In genomic region chr2:100289020-100289419, GRCh38 we compare ENCODE assay signal across 16 cellular contexts. TPM values are rescaled to one million over a fixed set of nuclear protein-coding genes. Genes with fewer than 3 reads are reported as not detected.
"Had no signal": no experiment of that assay in that cellular context is flagged by ENCODE, and none has a peak within 500 bp of the region (broad histone marks: within the 10 kb centered on the region; RNA-seq: fewer than 3 reads in every experiment).

No MANE protein-coding gene starts in this region.

- H3K4me3 Mint-ChIP-seq: activated naive CD8-positive, alpha-beta T cell; activated T-cell treated with anti-CD3 and anti-CD28 coated beads, Interleukin-2, amount 50 U/mL, for 24 hours; brain; central memory CD8-positive, alpha-beta T cell; effector memory CD8-positive, alpha-beta T cell; mesothelial cell of epicardium; neural crest cell had no signal

- ATAC-seq: effector memory CD8-positive, alpha-beta T cell; pancreas had no signal

- H3K9me3 Mint-ChIP-seq: activated T-cell treated with anti-CD3 and anti-CD28 coated beads, Interleukin-2, amount 50 U/mL, for 24 hours; brain; central memory CD8-positive, alpha-beta T cell; effector memory CD8-positive, alpha-beta T cell; mesothelial cell of epicardium; neural crest cell had no signal

- H3K27ac ChIP-seq: pancreas, WERI-Rb-1 had no signal

- H3K27ac Mint-ChIP-seq: activated naive CD8-positive, alpha-beta T cell; activated T-cell treated with anti-CD3 and anti-CD28 coated beads, Interleukin-2, amount 50 U/mL, for 24 hours; effector memory CD8-positive, alpha-beta T cell; mesothelial cell of epicardium had no signal

- H3K4me3 ChIP-seq: pancreas had no signal

- H3K36me3 ChIP-seq: WERI-Rb-1 had no signal

- H3K27me3 ChIP-seq: pancreas had no signal

- H3K27me3 Mint-ChIP-seq: brain had no signal

- DNase-seq: activated CD4-positive, alpha-beta T cell treated with anti-CD3 and anti-CD28 coated beads for 48 hours; activated gamma-delta T cell; activated T-cell treated with anti-CD3 and anti-CD28 coated beads, Interleukin-2, amount 50 U/mL, for 24 hours; amygdala; effector memory CD8-positive, alpha-beta T cell; kidney; pancreas; stimulated activated CD4-positive, alpha-beta T cell treated with anti-CD3 and anti-CD28 coated beads, Interleukin-15, amount 100 ng/mL, for 24 hours; stimulated activated CD4-positive, alpha-beta T cell treated with anti-CD3 and anti-CD28 coated beads, Interleukin-4, amount 100 ng/mL, for 4 hours; WERI-Rb-1 had no signal

- H3K4me1 Mint-ChIP-seq: central memory CD8-positive, alpha-beta T cell; neural crest cell had no signal

- H3K9me3 ChIP-seq: pancreas had no signal

- H3K36me3 Mint-ChIP-seq: activated naive CD8-positive, alpha-beta T cell had no signal

RNA-seq across cellular contexts. Expression of gene LONRF2, which starts 33.3 kb away (rescaled TPM):
- total RNA-seq: myocyte had no signal
